ENCODE assay signal across 14 cellular contexts in genomic region chr2:102915128-102915527, GRCh38.
A peak's percentile ranks its signal among the peaks of the same experiment; 100 is the strongest.
DNase-seq lines count a peak whose midpoint lies in the region; ATAC-seq, FAIRE-seq and TF ChIP-seq lines count a peak whose summit lies in the region.
"Had no signal": no experiment of that assay in that cellular context is flagged by ENCODE, and none has a peak within 500 bp of the region (broad histone marks: within the 10 kb centered on the region; RNA-seq: fewer than 3 reads in every experiment).

No MANE protein-coding gene starts in this region.

- ATAC-seq in PC-3 (no peak), heart right ventricle (no peak)
- ATAC-seq: left colon, pancreas had no signal

- no peaks in the 10 kb centered on the region for H3K9me2 ChIP-seq in PC-3 (replicated peaks; ENCODE audit: low read length)

- H3K4me3 ChIP-seq in PC-3 (ENCODE audit: low read length) (no peak overlapping the region), bronchial epithelial cell (ENCODE audit: low read depth, low read length) (no peak overlapping the region), trophoblast cell (ENCODE audit: low read depth, low read length) (no peak overlapping the region), heart right ventricle (no peak overlapping the region), WERI-Rb-1 (ENCODE audit: low read depth, low read length) (no peak overlapping the region), testis (no peak overlapping the region)
- H3K4me3 ChIP-seq: pancreas had no signal

- H4K8ac ChIP-seq in trophoblast cell (ENCODE audit: low read depth, low read length): no peak overlapping the region

- WGBS in trophoblast cell (ENCODE audit: extremely low coverage, insufficient coverage, insufficient read length): no CpG with 5 or more reads among the region's 2 CpGs
- WGBS in heart right ventricle, 2 donors: 76 to 81% methylated on average over 2 of the region's 2 CpGs
- WGBS in testis, 2 donors: 73 to 85% methylated on average over 2 of the region's 2 CpGs

- H3K4me1 ChIP-seq in PC-3 (ENCODE audit: insufficient read depth, low read length) (no peaks in the 10 kb centered on the region), trophoblast cell (ENCODE audit: control insufficient read depth in 1 of 2, insufficient read depth in 2 of 2, low read length in 2 of 2) (no peaks in the 10 kb centered on the region), heart right ventricle (no peaks in the 10 kb centered on the region), testis (no peaks in the 10 kb centered on the region)
- H3K4me1 ChIP-seq: pancreas had no signal

- H3K9ac ChIP-seq in PC-3 (ENCODE audit: low read length) (no peak overlapping the region), trophoblast cell (ENCODE audit: low read length) (no peak overlapping the region)

- no peak overlapping the region for H4K91ac ChIP-seq in trophoblast cell (ENCODE audit: low read depth, low read length)

- no peak overlapping the region for H4K12ac ChIP-seq in trophoblast cell (ENCODE audit: low read depth, low read length)

- H3K79me1 ChIP-seq in trophoblast cell (ENCODE audit: low read length): no peaks in the 10 kb centered on the region

- peak; percentile 95 for FAIRE-seq in bronchial epithelial cell (lab: Jason Lieb, UNC)
- FAIRE-seq: endometrium, pancreas had no signal

- BruUV-seq in PC-3 (replicated peaks; lab: Mats Ljungman, UMichigan): no TSS peak

- H2BK5ac ChIP-seq in trophoblast cell (ENCODE audit: low read depth, low read length, poor library complexity): no peak overlapping the region

- 0 out of 2 replicates have a peak, but pooled peaks cover 3% of the 10 kb centered on the region for H3K27me3 ChIP-seq in PC-3 (ENCODE audit: low read length)
- H3K27me3 ChIP-seq in bronchial epithelial cell (ENCODE audit: control insufficient read depth, insufficient read depth, low read length): no peaks in the 10 kb centered on the region
- no peaks in the 10 kb centered on the region for H3K27me3 ChIP-seq in trophoblast cell (ENCODE audit: insufficient read depth, low read length)
- H3K27me3 ChIP-seq in heart right ventricle: no peaks in the 10 kb centered on the region
- peaks cover 24% of the 10 kb centered on the region for H3K27me3 ChIP-seq in WERI-Rb-1 (ENCODE audit: insufficient read depth, low read depth, severe bottlenecking)
- H3K27me3 ChIP-seq in testis: no peaks in the 10 kb centered on the region
- H3K27me3 ChIP-seq: pancreas had no signal

- TF ChIP-seq CTCF in PC-3 (conservative IDR thresholded peaks at IDR 0.05; ENCODE audit: low read depth, low read length) (no peak), bronchial epithelial cell (IDR thresholded peaks at IDR 0.05; ENCODE audit: insufficient read depth, low read length, severe bottlenecking) (no peak), heart right ventricle (IDR thresholded peaks at IDR 0.05) (no peak), WERI-Rb-1 (IDR thresholded peaks at IDR 0.05; ENCODE audit: low read depth, low read length) (no peak), testis (IDR thresholded peaks at IDR 0.05) (no peak)

- H2AK5ac ChIP-seq in trophoblast cell (ENCODE audit: low read length): no peak overlapping the region

- H3K79me2 ChIP-seq in PC-3 (ENCODE audit: low read length) (no peaks in the 10 kb centered on the region), trophoblast cell (ENCODE audit: control insufficient read depth, insufficient read depth, low read length, poor library complexity) (no peaks in the 10 kb centered on the region)

- H3K36me3 ChIP-seq in PC-3 (ENCODE audit: low read depth, low read length) (no peaks in the 10 kb centered on the region), bronchial epithelial cell (ENCODE audit: control insufficient read depth, insufficient read depth, low read length) (no peaks in the 10 kb centered on the region), trophoblast cell (ENCODE audit: control insufficient read depth in 1 of 2, insufficient read depth in 2 of 2, low read length in 2 of 2) (no peaks in the 10 kb centered on the region), heart right ventricle (no peaks in the 10 kb centered on the region), WERI-Rb-1 (no peaks in the 10 kb centered on the region), testis (ENCODE audit: low read depth, missing control alignments) (no peaks in the 10 kb centered on the region)
- H3K36me3 ChIP-seq: pancreas had no signal

- H2BK12ac ChIP-seq in trophoblast cell (ENCODE audit: low read length): no peak overlapping the region

- POLR2A ChIA-PET in PC-3 (lab: Charles Lee; ENCODE audit: unreplicated experiment): interaction anchor here (0.6 kb wide), 1 partner anchor 28 kb away, joined by 5 read pairs; no protein-coding TSS in a partner anchor

- H2AFZ ChIP-seq in PC-3 (ENCODE audit: low read length) (no peak overlapping the region), trophoblast cell (ENCODE audit: insufficient read depth, low read length, poor library complexity) (no peak overlapping the region)

- no peak for TF ChIP-seq POLR2A in testis (IDR thresholded peaks at IDR 0.05)

- H4K20me1 ChIP-seq in PC-3 (ENCODE audit: low read length): no peaks in the 10 kb centered on the region

- intact Hi-C loops in PC-3 (cut with micrococcal nuclease): no loop called here
- intact Hi-C loops in heart right ventricle (cut with DNase I): no loop called here
- intact Hi-C loops in testis (cut with DNase I; ENCODE audit: low total_unique reads): no loop called here

- H3K27ac ChIP-seq in PC-3 (ENCODE audit: low read length) (no peak overlapping the region), trophoblast cell (ENCODE audit: low read depth, low read length) (no peak overlapping the region), heart right ventricle (no peak overlapping the region), WERI-Rb-1 (no peak overlapping the region), testis (no peak overlapping the region)
- H3K27ac ChIP-seq: pancreas had no signal

- no peaks in the 10 kb centered on the region for H3K9me3 ChIP-seq in PC-3 (ENCODE audit: low read length)
- peaks cover 8% of the 10 kb centered on the region for H3K9me3 ChIP-seq in trophoblast cell (ENCODE audit: insufficient read depth, low read depth, low read length)
- peaks cover 0 to 20% (median 0%) of the 10 kb centered on the region in 11 donors for H3K9me3 ChIP-seq in heart right ventricle
- no peaks in the 10 kb centered on the region for H3K9me3 ChIP-seq in WERI-Rb-1 (ENCODE audit: severe bottlenecking)
- no peaks in the 10 kb centered on the region for H3K9me3 ChIP-seq in testis
- H3K9me3 ChIP-seq: pancreas had no signal

- H3K4me2 ChIP-seq in PC-3 (ENCODE audit: low read length): no peak overlapping the region
- no peak overlapping the region for H3K4me2 ChIP-seq in trophoblast cell (ENCODE audit: low read length)

- CTCF ChIA-PET in PC-3 (lab: Charles Lee): no interaction called here

- no peak overlapping the region for H2BK120ac ChIP-seq in trophoblast cell (ENCODE audit: insufficient read depth, low read length, poor library complexity)

- H3K18ac ChIP-seq in trophoblast cell (ENCODE audit: low read length): no peak overlapping the region

- H3K4ac ChIP-seq in trophoblast cell (ENCODE audit: low read depth, low read length): no peak overlapping the region

- H3K14ac ChIP-seq in trophoblast cell (ENCODE audit: low read length): no peak overlapping the region

- peak; percentile 3 for DNase-seq in GM04504 (ENCODE audit: low read depth)
- peak; percentile 78 for DNase-seq in PC-3
- DNase-seq in bronchial epithelial cell (ENCODE audit: low read depth): peak; percentile 98
- DNase-seq in trophoblast cell: peak; percentile 58 to 83
- no peak for DNase-seq in heart right ventricle
- DNase-seq in mesenteric fat pad (ENCODE audit: low spot score): no peak
- no peak for DNase-seq in WERI-Rb-1
- DNase-seq in testis: no peak
- DNase-seq: activated T-cell treated with anti-CD3 and anti-CD28 coated beads for 4 hours; left colon; NCI-H2081 treated with DMSO at 0.1 percent for 48 hours; pancreas; stimulated activated CD4-positive, alpha-beta T cell treated with anti-CD3 and anti-CD28 coated beads, Interleukin-12 subunit alpha, Interleukin-12 subunit beta, amount 100 ng/mL, for 4 hours had no signal

- no peak overlapping the region for H3K23ac ChIP-seq in trophoblast cell (ENCODE audit: low read length)

- H3F3A ChIP-seq in PC-3 (ENCODE audit: low read length, unreplicated experiment): no peaks in the 10 kb centered on the region

Comparison
In these comparisons a context has a peak if more than half of its experiments do, and no peak if none do; other contexts are left out.
1. DNase-seq: peak in GM04504 (single experiment), PC-3 (single experiment), bronchial epithelial cell (single experiment) and trophoblast cell (2 of 2); none in heart right ventricle (0 of 2), mesenteric fat pad (single experiment), WERI-Rb-1 (single experiment) and testis (single experiment).